In the genomic region with DNA sequence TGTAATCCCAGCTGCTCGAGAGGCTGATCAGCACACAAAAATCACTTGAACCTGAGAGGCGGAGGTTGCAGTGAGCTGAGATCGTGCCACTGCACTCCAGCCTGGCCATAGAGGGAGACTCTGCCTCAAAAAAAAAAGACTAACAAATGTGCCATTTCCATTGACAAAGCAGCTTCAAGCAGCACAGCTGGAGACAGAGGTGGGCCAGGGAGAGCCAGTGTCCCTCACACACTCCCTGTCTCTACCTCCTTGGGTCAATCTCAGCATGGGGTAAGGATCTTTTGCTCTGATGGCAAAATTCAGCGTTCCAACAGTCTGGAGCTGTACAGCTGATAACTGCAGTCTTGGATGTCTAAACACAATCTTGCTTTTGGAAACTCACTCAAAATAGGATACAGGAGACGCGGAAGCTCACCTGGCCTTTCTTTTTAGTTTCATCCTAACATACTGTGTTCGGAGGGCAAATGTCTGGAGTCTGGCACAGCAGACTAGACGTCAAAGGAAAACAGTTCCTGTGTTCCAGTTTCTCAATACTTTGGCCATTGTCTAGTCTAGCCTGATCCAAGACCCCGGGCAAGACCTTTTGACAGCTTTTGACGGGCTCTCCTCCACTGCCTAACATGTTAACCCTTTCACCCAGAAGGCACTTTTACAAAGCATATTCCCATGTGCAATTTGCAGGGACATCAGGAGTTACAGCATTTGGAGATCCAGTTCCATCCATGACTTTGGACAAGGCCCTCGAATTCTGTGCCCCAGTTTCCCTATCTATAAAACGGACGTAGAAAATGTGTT, we compare ENCODE assay signal across 8 cellular contexts. TPM values are rescaled to one million over a fixed set of nuclear protein-coding genes. Genes with fewer than 3 reads are reported as not detected.
DNase-seq lines count a peak whose midpoint lies in the region; ATAC-seq, FAIRE-seq and TF ChIP-seq lines count a peak whose summit lies in the region.

No MANE protein-coding gene starts in this region.

- intact Hi-C loops in HCT116 (cut with micrococcal nuclease), result no loop called here

- no peaks in the 10 kb centered on the region for H3K27me3 Mint-ChIP-seq in activated CD8-positive, alpha-beta T cell treated with anti-CD3 and anti-CD28 coated beads, Interleukin-2, amount 10 ng/mL, durations not matched to agents 7 days and 5 days (ENCODE audit: low read depth)

- WGBS in small intestine, 3 donors, result 47 to 49% (median 48%) methylated on average over 13 of the region's 13 CpGs

- no peak for FAIRE-seq in small intestine (lab: Jason Lieb, UNC)

- no peak for TF ChIP-seq POLR2A in HCT116 (IDR thresholded peaks at IDR 0.05; ENCODE audit: borderline replicate concordance, extremely low read depth, insufficient read depth, insufficient read length)

- H3K4me1 Mint-ChIP-seq in activated CD8-positive, alpha-beta T cell treated with anti-CD3 and anti-CD28 coated beads, Interleukin-2, amount 10 ng/mL, durations not matched to agents 7 days and 5 days (ENCODE audit: low read depth), result peaks cover 53% of the 10 kb centered on the region

- no peak for TF ChIP-seq RAD21 in HCT116 (IDR thresholded peaks at IDR 0.05; ENCODE audit: low read depth)

- TF ChIP-seq CTCF in HCT116 (IDR thresholded peaks at IDR 0.05 in 2 of 3, conservative IDR thresholded peaks at IDR 0.05 in 1 of 3; ENCODE audit: borderline replicate concordance in 1 of 3, insufficient read depth in 1 of 3, low read depth in 2 of 3, low read length in 2 of 3), result no peak
- TF ChIP-seq CTCF in right atrium auricular region (IDR thresholded peaks at IDR 0.05), result no peak

- H3K9ac ChIP-seq in HCT116 (ENCODE audit: low read length) (peak overlapping the region; percentile 99), skeletal muscle tissue (ENCODE audit: low read depth in 1 of 3, low read length in 3 of 3) (peak overlapping the region; percentile 68 to 81 (median 68))

- RAD21 ChIA-PET in HCT116 (lab: Charles Lee; ENCODE audit: low non-redundant PET in 1 of 2, low total read pairs in 2 of 2, uncharacterized antibody in 2 of 2, unreplicated experiment in 2 of 2), result no interaction called here

- CTCF ChIA-PET in HCT116 (lab: Charles Lee), result no interaction called here
- CTCF ChIA-PET in activated CD8-positive, alpha-beta T cell treated with anti-CD3 and anti-CD28 coated beads, Interleukin-2, amount 10 ng/mL, durations not matched to agents 7 days and 5 days (lab: Charles Lee), result interaction anchor here (1.7 kb wide), 1 partner anchor 17 kb away, joined by 4 read pairs; no protein-coding TSS in a partner anchor

- DNase-seq in HCT116 (ENCODE audit: low read depth, low spot score), result no peak
- DNase-seq in activated CD8-positive, alpha-beta T cell treated with anti-CD3 and anti-CD28 coated beads, Interleukin-2, amount 10 ng/mL, durations not matched to agents 7 days and 5 days, result no peak
- DNase-seq in right atrium auricular region (ENCODE audit: low spot score), result no peak
- no peak for DNase-seq in small intestine
- no peak for DNase-seq in islet precursor cell
- no peak for DNase-seq in medulla oblongata (ENCODE audit: extremely low spot score)
- DNase-seq in activated gamma-delta T cell (lab: John Stamatoyannopoulos, UW), result no peak

- TSS peak; percentile 26 for BruUV-seq in HCT116 (replicated peaks; lab: Mats Ljungman, UMichigan)

- no peaks in the 10 kb centered on the region for H3K9me2 ChIP-seq in HCT116 (ENCODE audit: insufficient read depth)

- H3K9me3 Mint-ChIP-seq in activated CD8-positive, alpha-beta T cell treated with anti-CD3 and anti-CD28 coated beads, Interleukin-2, amount 10 ng/mL, durations not matched to agents 7 days and 5 days (ENCODE audit: insufficient read depth), result no peaks in the 10 kb centered on the region

- H3K4me3 ChIP-seq in HCT116 (replicated peaks in 1 of 2; ENCODE audit: low read depth in 1 of 2, low read length in 2 of 2) (peak overlapping the region; percentile 94 to 98), right atrium auricular region (peak overlapping the region; percentile 65 to 76), skeletal muscle tissue (ENCODE audit: low read length in 3 of 3) (peak overlapping the region; percentile 67 to 75 (median 71)), small intestine (ENCODE audit: low read depth in 1 of 2, low read length in 2 of 2) (peak overlapping the region in 1 of 2 donors; percentile 88)

- H3K27ac ChIP-seq in HCT116 (ENCODE audit: low read depth, low read length) (peak overlapping the region; percentile 98), right atrium auricular region (peak overlapping the region; percentile 68 to 82), skeletal muscle tissue (ENCODE audit: low read depth, low read length) (peak overlapping the region; percentile 10), small intestine (ENCODE audit: low read depth in 1 of 2, low read length in 1 of 2) (peak overlapping the region in 1 of 2 donors; percentile 21)

- H3K4me2 ChIP-seq in HCT116 (ENCODE audit: low read length), result peak overlapping the region; percentile 85

- no peak for ATAC-seq in HCT116
- no peak for ATAC-seq in activated CD8-positive, alpha-beta T cell treated with anti-CD3 and anti-CD28 coated beads, Interleukin-2, amount 10 ng/mL, durations not matched to agents 7 days and 5 days

- H3K36me3 ChIP-seq in HCT116 (ENCODE audit: control insufficient read depth in 1 of 2, insufficient read depth in 2 of 2, low read length in 2 of 2), result peaks cover 11 to 45% of the 10 kb centered on the region in 2 experiments; a peak in 3 of 4 replicates
- H3K36me3 ChIP-seq in right atrium auricular region, result no peaks in the 10 kb centered on the region
- peaks cover 0 to 6% (median 0%) of the 10 kb centered on the region in 3 donors for H3K36me3 ChIP-seq in skeletal muscle tissue (ENCODE audit: control insufficient read depth in 3 of 3, insufficient read depth in 3 of 3, low read length in 3 of 3)
- H3K36me3 ChIP-seq in small intestine (ENCODE audit: control insufficient read depth in 2 of 2, insufficient read depth in 2 of 2, low read length in 2 of 2), result peaks cover 0 to 4% of the 10 kb centered on the region in 2 donors

- no peaks in the 10 kb centered on the region for H3K9me3 ChIP-seq in HCT116 (ENCODE audit: control insufficient read depth in 1 of 2, insufficient read depth in 1 of 2, low read depth in 1 of 2, low read length in 2 of 2)
- H3K9me3 ChIP-seq in right atrium auricular region, result no peaks in the 10 kb centered on the region
- H3K9me3 ChIP-seq in skeletal muscle tissue (ENCODE audit: control insufficient read depth in 3 of 3, low read length in 3 of 3), result no peaks in the 10 kb centered on the region
- no peaks in the 10 kb centered on the region for H3K9me3 ChIP-seq in small intestine (ENCODE audit: control insufficient read depth, low read depth)

- H3K27ac Mint-ChIP-seq in activated CD8-positive, alpha-beta T cell treated with anti-CD3 and anti-CD28 coated beads, Interleukin-2, amount 10 ng/mL, durations not matched to agents 7 days and 5 days, result peak overlapping the region; percentile 60

- H3K4me1 ChIP-seq in HCT116 (ENCODE audit: control insufficient read depth in 1 of 2, insufficient read depth in 2 of 2, low read length in 2 of 2) (peaks cover 21 to 32% of the 10 kb centered on the region in 2 experiments), right atrium auricular region (peaks cover 0 to 26% of the 10 kb centered on the region in 2 donors), skeletal muscle tissue (ENCODE audit: control insufficient read depth in 3 of 3, insufficient read depth in 3 of 3, low read length in 3 of 3) (peaks cover 17 to 29% (median 19%) of the 10 kb centered on the region in 3 donors), small intestine (ENCODE audit: control insufficient read depth in 2 of 2, insufficient read depth in 1 of 2, low read depth in 1 of 2, low read length in 1 of 2) (no peaks in the 10 kb centered on the region)

- H3K36me3 Mint-ChIP-seq in activated CD8-positive, alpha-beta T cell treated with anti-CD3 and anti-CD28 coated beads, Interleukin-2, amount 10 ng/mL, durations not matched to agents 7 days and 5 days (ENCODE audit: low read depth), result peaks cover 46% of the 10 kb centered on the region

- H2AFZ ChIP-seq in HCT116 (ENCODE audit: low read depth, low read length, poor library complexity, severe bottlenecking), result no peak overlapping the region

- peaks cover 71% of the 10 kb centered on the region for H3K79me2 ChIP-seq in HCT116 (ENCODE audit: insufficient read depth, low read length)

- no peaks in the 10 kb centered on the region for H3K27me3 ChIP-seq in HCT116 (ENCODE audit: insufficient read depth, low read length)
- H3K27me3 ChIP-seq in right atrium auricular region, result no peaks in the 10 kb centered on the region
- no peaks in the 10 kb centered on the region for H3K27me3 ChIP-seq in skeletal muscle tissue (ENCODE audit: control insufficient read depth in 3 of 3, insufficient read depth in 3 of 3, low read length in 3 of 3)
- H3K27me3 ChIP-seq in small intestine (ENCODE audit: control insufficient read depth in 2 of 2, insufficient read depth in 2 of 2, low read length in 2 of 2), result no peaks in the 10 kb centered on the region

- peaks cover 6% of the 10 kb centered on the region; the same call in 1 of the 2 replicates for H4K20me1 ChIP-seq in HCT116 (ENCODE audit: insufficient read depth)

- POLR2A ChIA-PET in HCT116 (lab: Charles Lee), result no interaction called here
- POLR2A ChIA-PET in activated CD8-positive, alpha-beta T cell treated with anti-CD3 and anti-CD28 coated beads, Interleukin-2, amount 10 ng/mL, durations not matched to agents 7 days and 5 days (lab: Charles Lee), result interaction anchor here (0.8 to 1.4 kb wide), 3 partner anchors 8 to 30 kb away, joined by 3 to 5 read pairs (median 5); no protein-coding TSS in a partner anchor

- peak overlapping the region; percentile 80 for H3K4me3 Mint-ChIP-seq in activated CD8-positive, alpha-beta T cell treated with anti-CD3 and anti-CD28 coated beads, Interleukin-2, amount 10 ng/mL, durations not matched to agents 7 days and 5 days

TF ChIP-seq in HCT116, 20 proteins besides CTCF, POLR2A, EP300 and RAD21 (continues in another document):
- TF ChIP-seq POLR2AphosphoS5 (IDR thresholded peaks at IDR 0.05; ENCODE audit: low read depth, low read length) (no peak), ZFX (IDR thresholded peaks at IDR 0.05) (no peak), ZNF274 (IDR thresholded peaks at IDR 0.05; ENCODE audit: low read depth, low read length) (no peak), EGR1 (IDR thresholded peaks at IDR 0.05; ENCODE audit: low read depth) (no peak), ELF1 (IDR thresholded peaks at IDR 0.05; ENCODE audit: borderline replicate concordance, low read depth) (no peak)

RNA-seq across cellular contexts. Expression of a gene that starts 2.9 kb away (rescaled TPM):
- total RNA-seq in HCT116 (2021; ENCODE audit: unreplicated experiment), result 178 TPM
- polyA plus RNA-seq in HCT116 (2012), result 126 and 133 TPM in 2 replicates
- 100 to 1,000 TPM; 151 to 152 TPM for total RNA-seq in activated CD8-positive, alpha-beta T cell treated with anti-CD3 and anti-CD28 coated beads, Interleukin-2, amount 10 ng/mL, durations not matched to agents 7 days and 5 days
- 10 to 100 TPM in 1 of 2 donors, 1 to 10 TPM in 1; 9.1 to 11.2 TPM for total RNA-seq in right atrium auricular region
- 20.4 TPM for total RNA-seq in skeletal muscle tissue
- 10 to 100 TPM; 11.2 to 65.6 (median 12.7) TPM for polyA plus RNA-seq in small intestine
